In the genomic region with DNA sequence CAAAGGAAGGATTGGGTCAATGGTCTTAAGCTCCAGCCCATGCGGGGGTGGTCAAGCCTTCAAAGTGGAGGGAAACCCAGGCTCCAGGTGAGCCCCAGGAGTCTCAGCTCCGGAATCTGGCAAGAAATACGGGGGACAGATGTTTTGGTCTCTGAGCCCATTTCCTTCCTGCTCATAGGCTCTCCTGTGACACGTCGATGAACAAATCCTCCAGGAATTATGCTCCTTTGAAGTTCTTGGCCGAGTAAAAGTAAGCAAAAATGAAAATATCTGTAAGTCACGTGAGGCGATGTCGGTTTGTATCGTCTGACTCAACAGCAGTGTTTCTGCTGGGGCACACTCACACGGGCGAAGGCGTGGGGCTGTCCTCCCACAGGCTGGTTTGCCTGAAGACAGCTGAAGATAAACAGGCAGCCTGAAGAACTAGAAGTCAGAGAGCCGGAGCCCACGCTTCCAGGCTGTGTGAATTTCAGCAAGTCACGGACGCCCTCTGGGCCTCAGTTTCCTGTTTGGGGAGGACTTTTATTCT, we compare ENCODE assay signal across 8 cellular contexts. TPM values are rescaled to one million over a fixed set of nuclear protein-coding genes. Genes with fewer than 3 reads are reported as not detected.
DNase-seq lines count a peak whose midpoint lies in the region; ATAC-seq and TF ChIP-seq lines count a peak whose summit lies in the region.

No MANE protein-coding gene starts in this region.

- H3K4me1 Mint-ChIP-seq in Caco-2 (ENCODE audit: low read depth, unreplicated experiment): peaks cover 14% of the 10 kb centered on the region

- H3K36me3 Mint-ChIP-seq in Caco-2 (ENCODE audit: insufficient read depth, unreplicated experiment): no peaks in the 10 kb centered on the region

- H3K9me3 Mint-ChIP-seq in Caco-2 (ENCODE audit: unreplicated experiment): no peaks in the 10 kb centered on the region

- POLR2A ChIA-PET in Caco-2 (lab: Charles Lee): no interaction called here

- intact Hi-C loops in Caco-2 (cut with micrococcal nuclease; ENCODE audit: unreplicated experiment): loop anchor here (10.0 kb wide), 1 partner anchor 57 kb away; no protein-coding TSS in a partner anchor

- no peak overlapping the region for H3K27ac Mint-ChIP-seq in Caco-2 (ENCODE audit: unreplicated experiment)

- H3K4me3 Mint-ChIP-seq in Caco-2 (ENCODE audit: unreplicated experiment): no peak overlapping the region

- BruUV-seq in Caco-2 (replicated peaks; lab: Mats Ljungman, UMichigan): no TSS peak

- no peaks in the 10 kb centered on the region for H3K27me3 ChIP-seq in Caco-2 (replicated peaks; ENCODE audit: control insufficient read depth, insufficient read depth, low read length)

- peak; percentile 26 for ATAC-seq in HG03520 (IDR thresholded peaks at IDR 0.05; ENCODE audit: unreplicated experiment)

- no peaks in the 10 kb centered on the region for H3K9me3 ChIP-seq in Caco-2

- H3K4me1 ChIP-seq in Caco-2: peaks cover 35% of the 10 kb centered on the region

- TF ChIP-seq CTCF in GM12865 (IDR thresholded peaks at IDR 0.05; ENCODE audit: insufficient read depth, low read depth, low read length, missing control alignments): no peak
- no peak for TF ChIP-seq CTCF in fibroblast of villous mesenchyme (IDR thresholded peaks at IDR 0.05; ENCODE audit: insufficient read depth, low read depth, low read length)
- no peak for TF ChIP-seq CTCF in Caco-2 (IDR thresholded peaks at IDR 0.05; ENCODE audit: insufficient read depth in 1 of 2, low read depth in 1 of 2, low read length in 1 of 2, severe bottlenecking in 1 of 2, unreplicated experiment in 1 of 2)

- peak overlapping the region; percentile 36 for H3K4me3 ChIP-seq in GM12865 (ENCODE audit: low read depth, low read length)
- no peak overlapping the region for H3K4me3 ChIP-seq in fibroblast of villous mesenchyme (ENCODE audit: low read depth, low read length)
- no peak overlapping the region for H3K4me3 ChIP-seq in Caco-2 (ENCODE audit: low read depth, low read length)

- CTCF ChIA-PET in Caco-2 (lab: Charles Lee): no interaction called here

- H3K27me3 Mint-ChIP-seq in Caco-2 (ENCODE audit: insufficient read depth, unreplicated experiment): no peaks in the 10 kb centered on the region

- H3K36me3 ChIP-seq in Caco-2 (ENCODE audit: control insufficient read depth, insufficient read depth, low read length): no peaks in the 10 kb centered on the region

- DNase-seq in GM12865 (ENCODE audit: low read depth): peak; percentile 87
- peak; percentile 60 for DNase-seq in activated CD8-positive, alpha-beta memory T cell treated with anti-CD3 and anti-CD28 coated beads, Interleukin-2, amount 50 U/mL, for 4 hours
- peak; percentile 95 for DNase-seq in fibroblast of villous mesenchyme (ENCODE audit: low read depth)
- peak; percentile 32 to 55 for DNase-seq in stimulated activated CD8-positive, alpha-beta memory T cell treated with anti-CD3 and anti-CD28 coated beads, Interleukin-2, amount 100 ng/mL, for 48 hours (ENCODE audit: low read depth in 2 of 2)
- no peak for DNase-seq in NCI-H526 (lab: John Stamatoyannopoulos, UW)
- no peak for DNase-seq in Caco-2
- DNase-seq in GF-D8 (lab: John Stamatoyannopoulos, UW): no peak

RNA-seq across cellular contexts. Expression of a gene that starts 52.6 kb away (rescaled TPM):
- total RNA-seq in fibroblast of villous mesenchyme (6.8 and 11.7 TPM in 2 replicates), Caco-2 (2022) (51.6 and 52.4 TPM in 2 replicates)

Comparison
In these comparisons a context has a peak if more than half of its experiments do, and no peak if none do; other contexts are left out.
1. DNase-seq: peak in GM12865 (single experiment), activated CD8-positive, alpha-beta memory T cell treated with anti-CD3 and anti-CD28 coated beads, Interleukin-2, amount 50 U/mL, for 4 hours (single experiment), fibroblast of villous mesenchyme (single experiment) and stimulated activated CD8-positive, alpha-beta memory T cell treated with anti-CD3 and anti-CD28 coated beads, Interleukin-2, amount 100 ng/mL, for 48 hours (2 of 2); none in NCI-H526 (0 of 2), Caco-2 (0 of 2) and GF-D8 (single experiment).